In the genomic region with DNA sequence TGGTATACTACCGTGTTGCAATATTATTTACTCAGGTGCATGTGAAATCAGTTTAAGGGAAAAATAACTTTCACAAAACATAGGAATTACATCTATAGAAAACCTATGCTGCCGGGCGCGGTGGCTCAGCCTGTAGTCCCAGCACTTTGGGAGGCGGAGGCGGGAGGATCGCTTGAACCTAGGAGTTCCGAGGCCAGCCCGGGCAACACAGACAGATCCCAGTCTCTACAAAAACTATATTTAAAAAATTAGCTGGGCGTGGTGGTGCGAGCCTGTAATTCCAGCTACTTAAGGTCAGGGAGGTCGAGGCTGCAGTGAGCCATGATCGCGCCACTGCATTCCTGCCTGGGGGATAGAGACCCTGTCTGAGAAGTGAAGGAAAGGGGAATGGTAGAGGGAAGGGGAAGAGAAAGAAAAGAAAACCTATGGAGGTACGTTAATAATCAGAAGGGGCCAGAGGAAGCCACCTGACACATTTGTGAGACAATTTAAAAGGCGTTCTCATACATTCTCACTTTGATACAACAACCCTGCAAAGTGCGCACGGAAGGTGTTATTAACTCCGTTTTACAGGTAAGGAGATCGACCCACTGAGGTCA, we compare ENCODE assay signal across 8 cellular contexts. TPM values are rescaled to one million over a fixed set of nuclear protein-coding genes. Genes with fewer than 3 reads are reported as not detected.
A peak's percentile ranks its signal among the peaks of the same experiment; 100 is the strongest.
DNase-seq lines count a peak whose midpoint lies in the region; ATAC-seq, FAIRE-seq and TF ChIP-seq lines count a peak whose summit lies in the region.

No MANE protein-coding gene starts in this region.

- TF ChIP-seq POLR2A in H54 (IDR thresholded peaks at IDR 0.05; ENCODE audit: low read depth, low read length), result no peak

- no peaks in the 10 kb centered on the region for H3K4me1 ChIP-seq in iPS DF 6.9 (ENCODE audit: control insufficient read depth, insufficient read depth, low read length)

- no peaks in the 10 kb centered on the region for H3K9me3 ChIP-seq in iPS DF 6.9 (ENCODE audit: control insufficient read depth, insufficient read depth, low read length)

- peaks cover 33% of the 10 kb centered on the region for H3K4me1 Mint-ChIP-seq in activated T-helper 1 cell treated with anti-CD3 and anti-CD28 coated beads, Interleukin-12 subunit alpha, Interleukin-12 subunit beta, Interleukin-2, Interleukin-4 antibody, amounts not matched to agents 30 ng/mL and 10 ng/mL and 1 ng/mL, durations not matched to agents 14 hours and 24 hours and 36 hours (ENCODE audit: low read depth)
- peaks cover 25% of the 10 kb centered on the region for H3K4me1 Mint-ChIP-seq in stimulated activated effector memory CD8-positive, alpha-beta T cell treated with anti-CD3 and anti-CD28 coated beads, Interleukin-12 subunit alpha, Interleukin-12 subunit beta, amount 100 ng/mL, for 72 hours

- WGBS in iPS DF 6.9 (ENCODE audit: insufficient coverage, insufficient read length), result no CpG with 5 or more reads among the region's 20 CpGs

- H3K4me3 ChIP-seq in HL-60 (replicated peaks; ENCODE audit: insufficient read depth, low read length) (peak overlapping the region; percentile 85), iPS DF 6.9 (ENCODE audit: low read length) (peak overlapping the region; percentile 84; the same call in 1 of the 2 replicates)

- intact Hi-C loops in activated T-helper 1 cell treated with anti-CD3 and anti-CD28 coated beads, Interleukin-12 subunit alpha, Interleukin-12 subunit beta, Interleukin-2, Interleukin-4 antibody, amounts not matched to agents 30 ng/mL and 10 ng/mL and 1 ng/mL, durations not matched to agents 14 hours and 24 hours and 36 hours (cut with micrococcal nuclease), result loop anchor here (1.0 to 5.0 kb wide), 4 partner anchors 10 to 211 kb away; a partner anchor contains a TSS

- peak overlapping the region; percentile 89 for H3K4me3 Mint-ChIP-seq in activated T-helper 1 cell treated with anti-CD3 and anti-CD28 coated beads, Interleukin-12 subunit alpha, Interleukin-12 subunit beta, Interleukin-2, Interleukin-4 antibody, amounts not matched to agents 30 ng/mL and 10 ng/mL and 1 ng/mL, durations not matched to agents 14 hours and 24 hours and 36 hours
- H3K4me3 Mint-ChIP-seq in stimulated activated effector memory CD8-positive, alpha-beta T cell treated with anti-CD3 and anti-CD28 coated beads, Interleukin-12 subunit alpha, Interleukin-12 subunit beta, amount 100 ng/mL, for 72 hours, result peak overlapping the region; percentile 82

- H3K27ac ChIP-seq in HL-60 (replicated peaks) (peak overlapping the region; percentile 62), iPS DF 6.9 (ENCODE audit: low read length) (no peak overlapping the region)

- H3K36me3 Mint-ChIP-seq in activated T-helper 1 cell treated with anti-CD3 and anti-CD28 coated beads, Interleukin-12 subunit alpha, Interleukin-12 subunit beta, Interleukin-2, Interleukin-4 antibody, amounts not matched to agents 30 ng/mL and 10 ng/mL and 1 ng/mL, durations not matched to agents 14 hours and 24 hours and 36 hours (ENCODE audit: low read depth), result peaks cover 15% of the 10 kb centered on the region
- H3K36me3 Mint-ChIP-seq in stimulated activated effector memory CD8-positive, alpha-beta T cell treated with anti-CD3 and anti-CD28 coated beads, Interleukin-12 subunit alpha, Interleukin-12 subunit beta, amount 100 ng/mL, for 72 hours, result peaks cover 28% of the 10 kb centered on the region

- no peak for FAIRE-seq in H54 (lab: Jason Lieb, UNC)

- no peaks in the 10 kb centered on the region for H3K36me3 ChIP-seq in iPS DF 6.9 (ENCODE audit: control insufficient read depth, insufficient read depth, low read length)

- peaks cover 10% of the 10 kb centered on the region for H3K27me3 Mint-ChIP-seq in activated T-helper 1 cell treated with anti-CD3 and anti-CD28 coated beads, Interleukin-12 subunit alpha, Interleukin-12 subunit beta, Interleukin-2, Interleukin-4 antibody, amounts not matched to agents 30 ng/mL and 10 ng/mL and 1 ng/mL, durations not matched to agents 14 hours and 24 hours and 36 hours (ENCODE audit: insufficient read depth)

- H3K27ac Mint-ChIP-seq in activated T-helper 1 cell treated with anti-CD3 and anti-CD28 coated beads, Interleukin-12 subunit alpha, Interleukin-12 subunit beta, Interleukin-2, Interleukin-4 antibody, amounts not matched to agents 30 ng/mL and 10 ng/mL and 1 ng/mL, durations not matched to agents 14 hours and 24 hours and 36 hours, result peak overlapping the region; percentile 90
- H3K27ac Mint-ChIP-seq in stimulated activated effector memory CD8-positive, alpha-beta T cell treated with anti-CD3 and anti-CD28 coated beads, Interleukin-12 subunit alpha, Interleukin-12 subunit beta, amount 100 ng/mL, for 72 hours, result peak overlapping the region; percentile 95

- no peak for DNase-seq in HL-60 (ENCODE audit: low read depth in 1 of 2, low spot score in 1 of 2)
- DNase-seq in activated T-helper 1 cell treated with anti-CD3 and anti-CD28 coated beads, Interleukin-12 subunit alpha, Interleukin-12 subunit beta, Interleukin-2, Interleukin-4 antibody, amounts not matched to agents 30 ng/mL and 10 ng/mL and 1 ng/mL, durations not matched to agents 14 hours and 24 hours and 36 hours (ENCODE audit: low spot score), result no peak
- DNase-seq in iPS DF 6.9 (ENCODE audit: low read depth, low spot score), result no peak
- DNase-seq in stimulated activated effector memory CD8-positive, alpha-beta T cell treated with anti-CD3 and anti-CD28 coated beads, Interleukin-12 subunit alpha, Interleukin-12 subunit beta, amount 100 ng/mL, for 72 hours (ENCODE audit: low spot score in 2 of 2), result no peak
- DNase-seq in H54 (ENCODE audit: insufficient read length, low spot score), result no peak

- no peak for ATAC-seq in stimulated activated effector memory CD8-positive, alpha-beta T cell treated with anti-CD3 and anti-CD28 coated beads, Interleukin-12 subunit alpha, Interleukin-12 subunit beta, amount 100 ng/mL, for 72 hours
- ATAC-seq in HG02973 (IDR thresholded peaks at IDR 0.05; ENCODE audit: unreplicated experiment) (no peak), GM21786 (IDR thresholded peaks at IDR 0.05; ENCODE audit: unreplicated experiment) (no peak), GM19035 (IDR thresholded peaks at IDR 0.05; ENCODE audit: unreplicated experiment) (no peak)

- no peaks in the 10 kb centered on the region for H3K9me3 Mint-ChIP-seq in activated T-helper 1 cell treated with anti-CD3 and anti-CD28 coated beads, Interleukin-12 subunit alpha, Interleukin-12 subunit beta, Interleukin-2, Interleukin-4 antibody, amounts not matched to agents 30 ng/mL and 10 ng/mL and 1 ng/mL, durations not matched to agents 14 hours and 24 hours and 36 hours
- no peaks in the 10 kb centered on the region for H3K9me3 Mint-ChIP-seq in stimulated activated effector memory CD8-positive, alpha-beta T cell treated with anti-CD3 and anti-CD28 coated beads, Interleukin-12 subunit alpha, Interleukin-12 subunit beta, amount 100 ng/mL, for 72 hours

- H3K27me3 ChIP-seq in HL-60 (ENCODE audit: insufficient read depth, poor library complexity, severe bottlenecking) (no peaks in the 10 kb centered on the region), iPS DF 6.9 (ENCODE audit: control insufficient read depth, insufficient read depth, low read length) (peaks cover 7% of the 10 kb centered on the region; the same call in 1 of the 2 replicates)

- no peak for TF ChIP-seq CTCF in HL-60 (IDR thresholded peaks at IDR 0.05; ENCODE audit: insufficient read depth, low read length)

RNA-seq across cellular contexts. Expression of a gene that starts 0.5 kb away (rescaled TPM):
- 16.4 and 18.6 TPM in 2 replicates for total RNA-seq in activated T-helper 1 cell treated with anti-CD3 and anti-CD28 coated beads, Interleukin-12 subunit alpha, Interleukin-12 subunit beta, Interleukin-2, Interleukin-4 antibody, amounts not matched to agents 30 ng/mL and 10 ng/mL and 1 ng/mL, durations not matched to agents 14 hours and 24 hours and 36 hours

RNA-seq across cellular contexts. Expression of a gene that starts 27.1 kb away (rescaled TPM):
- 29.1 and 35.3 TPM in 2 replicates for total RNA-seq in activated T-helper 1 cell treated with anti-CD3 and anti-CD28 coated beads, Interleukin-12 subunit alpha, Interleukin-12 subunit beta, Interleukin-2, Interleukin-4 antibody, amounts not matched to agents 30 ng/mL and 10 ng/mL and 1 ng/mL, durations not matched to agents 14 hours and 24 hours and 36 hours

RNA-seq across cellular contexts. Expression of a gene that starts 52.3 kb away (rescaled TPM):
- total RNA-seq in activated T-helper 1 cell treated with anti-CD3 and anti-CD28 coated beads, Interleukin-12 subunit alpha, Interleukin-12 subunit beta, Interleukin-2, Interleukin-4 antibody, amounts not matched to agents 30 ng/mL and 10 ng/mL and 1 ng/mL, durations not matched to agents 14 hours and 24 hours and 36 hours, result 57.7 and 60.2 TPM in 2 replicates
